Comparison of ENCODE assay signal across 13 cellular contexts in the genomic region with DNA sequence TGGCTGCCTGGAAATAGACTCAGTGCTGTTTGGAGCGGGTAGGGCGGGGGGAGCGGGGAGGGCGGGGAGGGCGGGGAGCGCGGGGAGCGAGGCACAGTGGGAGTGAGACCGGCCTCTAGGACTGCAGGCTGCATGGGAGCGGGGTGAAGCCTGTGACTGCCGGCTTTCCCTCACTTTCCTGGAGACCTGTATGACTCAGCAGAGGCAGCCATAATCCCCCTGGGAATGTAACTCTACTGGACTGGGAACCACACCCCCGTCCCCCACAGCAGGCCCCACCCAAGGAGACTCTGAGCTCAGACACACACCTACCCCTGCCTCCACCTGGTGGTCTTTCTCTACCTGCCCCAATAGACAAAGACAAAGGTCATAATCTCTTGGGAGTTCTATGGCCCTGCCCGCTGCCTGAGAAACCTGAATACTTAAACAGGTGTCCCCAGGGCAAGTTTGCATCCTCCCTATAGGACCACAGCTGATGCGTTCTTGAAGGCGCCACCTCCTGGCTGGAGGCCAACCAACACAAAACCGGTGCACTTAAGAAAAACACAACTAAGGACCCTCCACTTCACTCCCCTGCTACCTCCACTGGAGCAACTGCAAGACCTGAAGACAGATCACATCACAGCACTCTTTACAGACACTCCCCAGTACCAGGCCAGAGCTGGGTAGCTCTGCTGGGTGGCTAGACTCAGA. TPM values are rescaled to one million over a fixed set of nuclear protein-coding genes. Genes with fewer than 3 reads are reported as not detected.
DNase-seq lines count a peak whose midpoint lies in the region; ATAC-seq and TF ChIP-seq lines count a peak whose summit lies in the region.
"Had no signal": no experiment of that assay in that cellular context is flagged by ENCODE, and none has a peak within 500 bp of the region (broad histone marks: within the 10 kb centered on the region; RNA-seq: fewer than 3 reads in every experiment).

No MANE protein-coding gene starts in this region.

- CTCF ChIA-PET in WTC11 (lab: Charles Lee): interaction anchor here (0.6 to 2.8 kb wide), 7 partner anchors 9 to 423 kb away, joined by 3 to 15 read pairs (median 3); a partner anchor contains a TSS

- peak overlapping the region; percentile 68 for H3K4me3 Mint-ChIP-seq in WTC11
- H3K4me3 Mint-ChIP-seq: naive B cell had no signal

- WGBS in mesenchymal stem cell: 68% methylated on average over 8 of the region's 16 CpGs

- no peak overlapping the region for H3K18ac ChIP-seq in mesenchymal stem cell (ENCODE audit: low read depth in 1 of 2, low read length in 2 of 2)

- no peak overlapping the region for H3K4me3 ChIP-seq in mesenchymal stem cell (ENCODE audit: insufficient read depth in 1 of 2, low read depth in 1 of 2, low read length in 2 of 2)
- H3K4me3 ChIP-seq: upper lobe of left lung had no signal

- POLR2A ChIA-PET in WTC11 (lab: Charles Lee): interaction anchor here (0.9 kb wide), 1 partner anchor 278 kb away, joined by 3 read pairs; a partner anchor contains a TSS

- no peak for TF ChIP-seq CTCF in WTC11 (IDR thresholded peaks at IDR 0.05)

- DNase-seq in ELR (ENCODE audit: low read depth): peak; percentile 11
- DNase-seq in LoVo (ENCODE audit: low spot score): peak; percentile 67
- peak; percentile 69 for DNase-seq in WTC11 (ENCODE audit: low spot score)
- DNase-seq in mesenchymal stem cell: peak; percentile 18
- no peak for DNase-seq in kidney glomerular epithelial cell (lab: John Stamatoyannopoulos, UW)
- DNase-seq in globus pallidus (ENCODE audit: low spot score): no peak
- no peak for DNase-seq in substantia nigra (lab: John Stamatoyannopoulos, UW)
- no peak for DNase-seq in D341Med (ENCODE audit: low spot score)
- DNase-seq: activated CD8-positive, alpha-beta memory T cell treated with anti-CD3 and anti-CD28 coated beads for 24 hours; DMS153; naive B cell; SHP77 had no signal

- ATAC-seq in WTC11: peak; percentile 90

- H3K27me3 ChIP-seq in mesenchymal stem cell (ENCODE audit: control insufficient read depth in 1 of 2, insufficient read depth in 1 of 2, low read length in 2 of 2): peaks cover 0 to 11% of the 10 kb centered on the region in 2 experiments
- H3K27me3 ChIP-seq: upper lobe of left lung had no signal

- no peak overlapping the region for H4K8ac ChIP-seq in mesenchymal stem cell (ENCODE audit: low read length)

- no peaks in the 10 kb centered on the region for H3K36me3 ChIP-seq in mesenchymal stem cell (ENCODE audit: control insufficient read depth in 1 of 2, insufficient read depth in 2 of 2, low read depth in 1 of 2, low read length in 2 of 2)
- H3K36me3 ChIP-seq: upper lobe of left lung had no signal

- H2BK15ac ChIP-seq in mesenchymal stem cell (ENCODE audit: low read depth, poor library complexity, severe bottlenecking): no peak overlapping the region

- no peak overlapping the region for H3K23ac ChIP-seq in mesenchymal stem cell (ENCODE audit: low read length in 2 of 2)

- no peak overlapping the region for H2AK5ac ChIP-seq in mesenchymal stem cell (ENCODE audit: low read length, severe bottlenecking)

- no peak overlapping the region for H2BK5ac ChIP-seq in mesenchymal stem cell (ENCODE audit: low read depth, low read length, poor library complexity, severe bottlenecking)

- no peak overlapping the region for H2AFZ ChIP-seq in mesenchymal stem cell (ENCODE audit: low read depth, low read length)

- no peak overlapping the region for H2BK12ac ChIP-seq in mesenchymal stem cell (ENCODE audit: low read length in 2 of 2)

- no peak overlapping the region for H3K27ac ChIP-seq in mesenchymal stem cell (ENCODE audit: low read length, poor library complexity, severe bottlenecking)
- no peak overlapping the region for H3K27ac ChIP-seq in substantia nigra (ENCODE audit: low read depth, low read length, poor library complexity, severe bottlenecking)
- H3K27ac ChIP-seq: upper lobe of left lung had no signal

- H3K4ac ChIP-seq in mesenchymal stem cell (ENCODE audit: low read depth in 1 of 2, low read length in 2 of 2): no peak overlapping the region

- no peaks in the 10 kb centered on the region for H3K9me3 Mint-ChIP-seq in WTC11

- H3K27ac Mint-ChIP-seq in WTC11: peak overlapping the region; percentile 95
- H3K27ac Mint-ChIP-seq: naive B cell had no signal

- H3K9me3 ChIP-seq in mesenchymal stem cell (ENCODE audit: control insufficient read depth, low read length): no peaks in the 10 kb centered on the region
- H3K9me3 ChIP-seq: upper lobe of left lung had no signal

- H3K4me1 ChIP-seq in mesenchymal stem cell (ENCODE audit: control insufficient read depth, insufficient read depth, low read depth, low read length): peaks cover 5% of the 10 kb centered on the region
- H3K4me1 ChIP-seq: upper lobe of left lung had no signal

- H3K36me3 Mint-ChIP-seq in WTC11: peaks cover 12% of the 10 kb centered on the region
- H3K36me3 Mint-ChIP-seq: naive B cell had no signal

- no peak overlapping the region for H3K14ac ChIP-seq in mesenchymal stem cell (ENCODE audit: low read length in 2 of 2)

- no peaks in the 10 kb centered on the region for H3K27me3 Mint-ChIP-seq in WTC11 (ENCODE audit: low read depth)
- H3K27me3 Mint-ChIP-seq: naive B cell had no signal

- H3K4me2 ChIP-seq in mesenchymal stem cell (ENCODE audit: low read length, poor library complexity, severe bottlenecking): no peak overlapping the region

- H3K9ac ChIP-seq in mesenchymal stem cell (ENCODE audit: low read length): no peak overlapping the region

- H4K91ac ChIP-seq in mesenchymal stem cell (ENCODE audit: low read length): no peak overlapping the region

- peaks cover 6% of the 10 kb centered on the region for H3K79me1 ChIP-seq in mesenchymal stem cell (replicated peaks; ENCODE audit: low read length, poor library complexity, severe bottlenecking)

- H2BK120ac ChIP-seq in mesenchymal stem cell (ENCODE audit: low read depth, low read length): no peak overlapping the region

- H3K4me1 Mint-ChIP-seq in WTC11: peaks cover 8% of the 10 kb centered on the region

TF ChIP-seq in WTC11, 78 proteins besides CTCF, POLR2A, EP300 and RAD21:
- TF ChIP-seq NFE2L1 (CRISPR knock-in tag; IDR thresholded peaks at IDR 0.05) (peak; percentile 89; the same call in 1 of the 2 replicates), ZNF317 (CRISPR knock-in tag; IDR thresholded peaks at IDR 0.05; ENCODE audit: borderline replicate concordance, low read depth) (no peak)

RNA-seq across cellular contexts. Expression of a gene that starts 18.0 kb away (rescaled TPM):
- 22.5 to 30.3 TPM (median 26.6 TPM) in 3 replicates for total RNA-seq in WTC11 (2021)
- 15.0 TPM for polyA plus RNA-seq in mesenchymal stem cell (2013, experiment 1 of 2)
- polyA plus RNA-seq in mesenchymal stem cell (2013, experiment 2 of 2): 15.3 TPM

Comparison
In these comparisons a context has a peak if more than half of its experiments do, and no peak if none do; other contexts are left out.
1. DNase-seq: peak in ELR (single experiment), LoVo (single experiment), WTC11 (single experiment) and mesenchymal stem cell (single experiment); none in kidney glomerular epithelial cell (single experiment), globus pallidus (single experiment), substantia nigra (0 of 49) and D341Med (single experiment).